Comparison of ENCODE assay signal across 8 cellular contexts in the genomic region with DNA sequence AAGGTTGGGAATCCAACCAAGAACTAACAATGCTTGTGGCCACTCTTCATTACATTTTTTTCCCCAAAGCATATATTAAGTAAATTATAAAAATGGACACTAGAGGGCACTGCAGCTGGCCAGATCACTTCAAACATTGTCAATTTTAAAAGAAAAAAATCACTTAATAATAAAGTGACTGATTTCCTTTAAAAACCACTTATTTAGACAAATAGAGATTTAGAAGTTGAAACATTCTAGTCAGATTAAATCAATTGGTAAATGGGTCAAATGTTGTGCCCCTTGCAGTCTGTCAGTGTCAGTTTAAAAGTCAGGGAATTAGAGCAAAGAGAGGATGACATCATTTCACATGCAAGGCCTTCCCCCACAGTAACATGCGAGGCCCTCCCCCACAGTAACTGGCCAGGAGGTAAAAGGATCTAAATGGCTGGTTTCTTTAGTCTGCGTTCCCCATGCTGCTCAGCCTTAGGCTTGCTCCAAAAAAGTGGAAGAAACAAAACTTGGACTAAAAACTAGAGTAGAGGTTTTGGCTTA.
DNase-seq lines count a peak whose midpoint lies in the region; ATAC-seq and TF ChIP-seq lines count a peak whose summit lies in the region.

No MANE protein-coding gene starts in this region.

- H3K9ac ChIP-seq in iPS-15b (ENCODE audit: low read depth, low read length) = no peak overlapping the region

- H3K27ac ChIP-seq in heart left ventricle = no peak overlapping the region
- H3K27ac ChIP-seq in thoracic aorta = no peak overlapping the region

- peaks cover 28% of the 10 kb centered on the region for H3K4me1 Mint-ChIP-seq in activated B cell treated with CpG ODN at 0.5 μM for 24 hours

- no peaks in the 10 kb centered on the region for H3K9me3 Mint-ChIP-seq in activated B cell treated with CpG ODN at 0.5 μM for 24 hours

- H3K27me3 Mint-ChIP-seq in activated B cell treated with CpG ODN at 0.5 μM for 24 hours = no peaks in the 10 kb centered on the region

- H3K36me3 ChIP-seq in heart left ventricle (no peaks in the 10 kb centered on the region), iPS-15b (ENCODE audit: control insufficient read depth, insufficient read depth, low read length) (no peaks in the 10 kb centered on the region), thoracic aorta (no peaks in the 10 kb centered on the region)

- no peak for DNase-seq in heart left ventricle
- DNase-seq in Right ventricle myocardium inferior (ENCODE audit: missing footprints) = no peak
- DNase-seq in NCI-H2081 (lab: John Stamatoyannopoulos, UW) = peak; percentile 45 to 67
- DNase-seq in activated B cell treated with CpG ODN at 0.5 μM for 24 hours = no peak
- DNase-seq in thoracic aorta (ENCODE audit: low spot score) = no peak
- no peak for DNase-seq in HPDE6-E6E7 (ENCODE audit: extremely low spot score)

- CTCF ChIA-PET in activated B cell treated with CpG ODN at 0.5 μM for 24 hours (lab: Charles Lee) = interaction anchor here (0.9 to 1.6 kb wide), 7 partner anchors 18 to 473 kb away, joined by 3 to 6 read pairs (median 3); no protein-coding TSS in a partner anchor

- no peak overlapping the region for H3K27ac Mint-ChIP-seq in activated B cell treated with CpG ODN at 0.5 μM for 24 hours

- TF ChIP-seq CTCF in heart left ventricle (IDR thresholded peaks at IDR 0.05) (peak; percentile 54 to 82 (median 76)), activated B cell treated with CpG ODN at 0.5 μM for 24 hours (IDR thresholded peaks at IDR 0.05) (peak; percentile 61), thoracic aorta (IDR thresholded peaks at IDR 0.05) (peak; percentile 70)

- H3K27me3 ChIP-seq in heart left ventricle (peaks cover 0 to 41% (median 0%) of the 10 kb centered on the region in 9 donors), iPS-15b (ENCODE audit: control insufficient read depth, insufficient read depth, low read length) (no peaks in the 10 kb centered on the region), thoracic aorta (replicated peaks; ENCODE audit: insufficient read depth) (no peaks in the 10 kb centered on the region)

- H3K4me1 ChIP-seq in heart left ventricle (peaks cover 0 to 21% (median 0%) of the 10 kb centered on the region in 12 donors), iPS-15b (ENCODE audit: control insufficient read depth, insufficient read depth, low read length) (peaks cover 4% of the 10 kb centered on the region), thoracic aorta (ENCODE audit: control insufficient read depth in 1 of 2, low read depth in 2 of 2) (peaks cover 11 to 20% of the 10 kb centered on the region in 2 donors)

- WGBS in heart left ventricle, 4 donors = 36 to 52% (median 41%) methylated on average over 2 of the region's 2 CpGs

- H3K4me3 ChIP-seq in heart left ventricle (no peak overlapping the region), iPS-15b (ENCODE audit: low read depth, low read length) (peak overlapping the region; percentile 9), thoracic aorta (no peak overlapping the region)

- H3K9me3 ChIP-seq in heart left ventricle (no peaks in the 10 kb centered on the region), iPS-15b (ENCODE audit: control insufficient read depth, insufficient read depth, low read length) (no peaks in the 10 kb centered on the region), thoracic aorta (no peaks in the 10 kb centered on the region)

- intact Hi-C loops in heart left ventricle (cut with DNase I) (no loop called here), Right ventricle myocardium inferior (cut with DNase I) (no loop called here), activated B cell treated with CpG ODN at 0.5 μM for 24 hours (cut with micrococcal nuclease) (loop anchor here (1.0 to 2.0 kb wide), 2 partner anchors 410 to 475 kb away; no protein-coding TSS in a partner anchor)

- no peak for TF ChIP-seq POLR2A in heart left ventricle (IDR thresholded peaks at IDR 0.05)

- ATAC-seq in heart left ventricle (peak in 1 of 4 donors; percentile 26), Right ventricle myocardium inferior (no peak), activated B cell treated with CpG ODN at 0.5 μM for 24 hours (ENCODE audit: low read depth) (no peak), thoracic aorta (ENCODE audit: insufficient number of reproducible peaks, low FRiP score, low read depth) (peak; percentile 36), GM18520 (IDR thresholded peaks at IDR 0.05; ENCODE audit: unreplicated experiment) (no peak)

- no peak overlapping the region for H3K4me3 Mint-ChIP-seq in activated B cell treated with CpG ODN at 0.5 μM for 24 hours

- H3K36me3 Mint-ChIP-seq in activated B cell treated with CpG ODN at 0.5 μM for 24 hours (ENCODE audit: low read depth) = peaks cover 12% of the 10 kb centered on the region

- POLR2A ChIA-PET in activated B cell treated with CpG ODN at 0.5 μM for 24 hours (lab: Charles Lee) = interaction anchor here (0.6 kb wide), 1 partner anchor 8 kb away, joined by 4 read pairs; no protein-coding TSS in a partner anchor

Comparison
In these comparisons a context has a peak if more than half of its experiments do, and no peak if none do; other contexts are left out.
1. DNase-seq: peak in NCI-H2081 (2 of 2); none in heart left ventricle (0 of 5), Right ventricle myocardium inferior (single experiment), activated B cell treated with CpG ODN at 0.5 μM for 24 hours (single experiment), thoracic aorta (single experiment) and HPDE6-E6E7 (single experiment).
2. Peak in every context shown above with its lines, with median percentiles within 50 percentile points of each other: CTCF ChIP-seq.